Comparison of ENCODE assay signal across 15 cellular contexts in the genomic region with DNA sequence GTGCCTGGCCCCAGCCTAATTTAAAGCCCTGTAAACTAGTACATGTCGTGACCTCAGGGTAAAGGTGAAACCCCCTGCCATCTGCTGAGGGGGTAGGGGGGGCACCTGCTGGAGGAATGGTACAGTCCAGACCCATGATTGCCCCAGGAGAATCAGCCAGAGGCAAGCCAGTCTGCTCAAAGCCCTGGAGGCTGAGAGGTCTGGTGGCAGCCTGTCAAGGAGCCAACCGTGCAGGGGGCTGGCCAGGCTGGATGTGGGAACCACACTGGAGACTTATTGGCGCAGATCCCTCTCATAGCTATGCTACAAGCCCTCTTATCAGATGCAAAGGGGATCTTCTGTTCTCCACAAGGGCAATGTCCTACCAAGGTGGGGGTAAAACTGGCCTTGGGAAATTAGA. TPM values are rescaled to one million over a fixed set of nuclear protein-coding genes. Genes with fewer than 3 reads are reported as not detected.
DNase-seq lines count a peak whose midpoint lies in the region; TF ChIP-seq lines count a peak whose summit lies in the region.
"Had no signal": no experiment of that assay in that cellular context is flagged by ENCODE, and none has a peak within 500 bp of the region (broad histone marks: within the 10 kb centered on the region; RNA-seq: fewer than 3 reads in every experiment).

No MANE protein-coding gene starts in this region.

- no peak overlapping the region for H2BK120ac ChIP-seq in trophoblast cell (ENCODE audit: insufficient read depth, low read length, poor library complexity)

- WGBS in trophoblast cell (ENCODE audit: extremely low coverage, insufficient coverage, insufficient read length), result no CpG with 5 or more reads among the region's 3 CpGs

- peak overlapping the region; percentile 17 for H3K4me2 ChIP-seq in trophoblast cell (ENCODE audit: low read length)
- no peak overlapping the region for H3K4me2 ChIP-seq in osteoblast (ENCODE audit: insufficient read depth, low read length)

- H2AFZ ChIP-seq in trophoblast cell (ENCODE audit: insufficient read depth, low read length, poor library complexity), result no peak overlapping the region
- no peak overlapping the region for H2AFZ ChIP-seq in osteoblast (ENCODE audit: low read length)

- H4K91ac ChIP-seq in trophoblast cell (ENCODE audit: low read depth, low read length), result no peak overlapping the region

- intact Hi-C loops in cardiac septum (cut with DNase I), result no loop called here

- H3K14ac ChIP-seq in trophoblast cell (ENCODE audit: low read length), result no peak overlapping the region

- H3K4ac ChIP-seq in trophoblast cell (ENCODE audit: low read depth, low read length), result no peak overlapping the region

- H2BK12ac ChIP-seq in trophoblast cell (ENCODE audit: low read length), result no peak overlapping the region

- no peak for TF ChIP-seq CTCF in right atrium auricular region (IDR thresholded peaks at IDR 0.05)
- no peak for TF ChIP-seq CTCF in osteoblast (IDR thresholded peaks at IDR 0.05; ENCODE audit: extremely low read depth, low read depth, low read length)

- H4K8ac ChIP-seq in trophoblast cell (ENCODE audit: low read depth, low read length), result no peak overlapping the region

- H3K9me3 ChIP-seq in right atrium auricular region (no peaks in the 10 kb centered on the region), trophoblast cell (ENCODE audit: insufficient read depth, low read depth, low read length) (no peaks in the 10 kb centered on the region), osteoblast (ENCODE audit: low read depth, low read length) (no peaks in the 10 kb centered on the region)
- H3K9me3 ChIP-seq: Caco-2 had no signal

- no peak overlapping the region for H2AK5ac ChIP-seq in trophoblast cell (ENCODE audit: low read length)

- H3K79me2 ChIP-seq in trophoblast cell (ENCODE audit: control insufficient read depth, insufficient read depth, low read length, poor library complexity) (no peaks in the 10 kb centered on the region), osteoblast (ENCODE audit: insufficient read depth, low read length) (no peaks in the 10 kb centered on the region)

- H3K23ac ChIP-seq in trophoblast cell (ENCODE audit: low read length), result no peak overlapping the region

- no peak overlapping the region for H3K27ac ChIP-seq in right atrium auricular region
- H3K27ac ChIP-seq in trophoblast cell (ENCODE audit: low read depth, low read length), result no peak overlapping the region
- no peak overlapping the region for H3K27ac ChIP-seq in osteoblast (ENCODE audit: low read depth, low read length)
- H3K27ac ChIP-seq: C4-2B had no signal

- DNase-seq in cardiac septum (ENCODE audit: low spot score) (peak; percentile 63), right atrium auricular region (ENCODE audit: low spot score) (no peak), amniotic epithelial cell (ENCODE audit: low read depth) (peak; percentile 12), trophoblast cell (no peak), RKO (ENCODE audit: low spot score) (no peak), osteoblast (ENCODE audit: insufficient read length, low spot score, missing footprints) (no peak)
- DNase-seq: ACHN; Caco-2; CD4-positive, alpha-beta T cell; DMS79 treated with DMSO at 0.1 percent for 48 hours; GOT3; H7; HFFc6 had no signal

- H4K12ac ChIP-seq in trophoblast cell (ENCODE audit: low read depth, low read length), result no peak overlapping the region

- H2BK5ac ChIP-seq in trophoblast cell (ENCODE audit: low read depth, low read length, poor library complexity), result no peak overlapping the region

- H3K27me3 ChIP-seq in right atrium auricular region (no peaks in the 10 kb centered on the region), trophoblast cell (ENCODE audit: insufficient read depth, low read length) (no peaks in the 10 kb centered on the region), osteoblast (ENCODE audit: insufficient read depth, low read length) (peaks cover 54% of the 10 kb centered on the region)

- H3K4me1 ChIP-seq in right atrium auricular region (no peaks in the 10 kb centered on the region), trophoblast cell (ENCODE audit: control insufficient read depth in 1 of 2, insufficient read depth in 2 of 2, low read length in 2 of 2) (peaks cover 19 to 33% of the 10 kb centered on the region in 2 experiments), osteoblast (ENCODE audit: insufficient read depth, low read length) (no peaks in the 10 kb centered on the region)
- H3K4me1 ChIP-seq: Caco-2 had no signal

- H3K9ac ChIP-seq in trophoblast cell (ENCODE audit: low read length), result no peak overlapping the region

- no peaks in the 10 kb centered on the region for H3K79me1 ChIP-seq in trophoblast cell (ENCODE audit: low read length)

- no peak overlapping the region for H3K18ac ChIP-seq in trophoblast cell (ENCODE audit: low read length)

- H3K4me3 ChIP-seq in right atrium auricular region (no peak overlapping the region), trophoblast cell (ENCODE audit: low read depth, low read length) (no peak overlapping the region), osteoblast (ENCODE audit: insufficient read depth, low read length) (no peak overlapping the region)
- H3K4me3 ChIP-seq: GM12878 had no signal

- H4K20me1 ChIP-seq in osteoblast (ENCODE audit: insufficient read depth, low read length), result no peaks in the 10 kb centered on the region

- H3K36me3 ChIP-seq in right atrium auricular region (no peaks in the 10 kb centered on the region), trophoblast cell (ENCODE audit: control insufficient read depth in 1 of 2, insufficient read depth in 2 of 2, low read length in 2 of 2) (no peaks in the 10 kb centered on the region), osteoblast (ENCODE audit: insufficient read depth, low read length) (no peaks in the 10 kb centered on the region)

RNA-seq across cellular contexts. Expression of a gene that starts 31.4 kb away (rescaled TPM):
- 18.8 TPM for total RNA-seq in cardiac septum
- 10 to 100 TPM; 11.7 to 18.8 TPM for total RNA-seq in right atrium auricular region
- 36.2 and 41.6 TPM in 2 replicates for polyA plus RNA-seq in trophoblast cell (2013)
- 19.4 and 21.0 TPM in 2 replicates for total RNA-seq in osteoblast

Comparison
In these comparisons a context has a peak if more than half of its experiments do, and no peak if none do; other contexts are left out.
1. DNase-seq: peak in cardiac septum (single experiment) and amniotic epithelial cell (single experiment); none in right atrium auricular region (single experiment), trophoblast cell (0 of 2), RKO (single experiment) and osteoblast (single experiment).